1 cellular context compared by ENCODE assay signal in the genomic region with DNA sequence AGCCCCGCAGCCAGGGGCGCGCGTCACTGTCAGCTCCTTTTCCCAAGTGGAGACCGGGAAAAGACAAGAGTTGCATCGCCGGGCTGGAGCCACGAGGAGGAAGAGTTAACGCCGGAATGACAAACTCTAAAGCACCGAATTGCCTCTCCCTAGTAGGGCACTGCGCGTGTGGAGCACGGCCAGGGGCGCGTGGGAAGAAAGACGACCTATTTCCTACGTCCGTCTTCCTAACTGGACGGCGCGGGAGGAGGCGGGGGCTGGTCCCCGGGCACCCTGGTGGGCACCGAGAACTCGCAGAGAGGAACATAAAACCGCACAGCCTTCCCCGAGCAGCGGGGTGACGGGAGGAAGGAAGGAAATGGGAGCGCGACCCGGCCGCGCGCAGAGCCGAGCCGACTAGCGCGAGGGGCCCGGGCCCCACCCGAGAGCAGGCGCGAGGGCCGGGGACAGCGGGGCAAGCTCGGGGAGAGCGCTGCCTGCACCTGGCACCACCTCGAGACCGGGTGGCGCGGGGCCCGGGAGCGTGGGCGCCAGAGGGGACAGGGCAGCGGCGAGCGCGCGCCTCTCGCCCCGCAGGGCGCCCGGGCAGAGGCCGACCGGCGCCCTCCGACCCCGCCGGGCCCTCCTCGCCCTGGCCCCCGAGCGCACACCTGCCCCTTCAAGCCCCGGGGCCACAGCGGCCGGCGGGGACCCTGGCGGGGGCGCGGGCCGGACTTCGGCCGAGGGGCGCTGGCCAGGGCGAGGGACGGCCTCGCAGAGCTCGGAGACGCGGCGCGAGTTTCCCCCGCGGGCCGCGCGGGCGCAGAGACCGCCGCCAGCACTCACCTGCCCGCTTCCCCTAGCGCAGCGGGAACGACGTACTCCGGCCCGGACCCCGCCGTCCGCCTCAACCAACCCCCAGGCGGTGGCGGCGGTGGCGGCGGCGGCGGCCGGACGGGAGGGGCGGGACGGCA.
TF ChIP-seq lines count a peak whose summit lies in the region.

No MANE protein-coding gene starts in this region.

TF ChIP-seq in HEK293, 187 proteins besides CTCF, POLR2A, EP300 and RAD21 (continued from another document):
- TF ChIP-seq, protein P1, sequence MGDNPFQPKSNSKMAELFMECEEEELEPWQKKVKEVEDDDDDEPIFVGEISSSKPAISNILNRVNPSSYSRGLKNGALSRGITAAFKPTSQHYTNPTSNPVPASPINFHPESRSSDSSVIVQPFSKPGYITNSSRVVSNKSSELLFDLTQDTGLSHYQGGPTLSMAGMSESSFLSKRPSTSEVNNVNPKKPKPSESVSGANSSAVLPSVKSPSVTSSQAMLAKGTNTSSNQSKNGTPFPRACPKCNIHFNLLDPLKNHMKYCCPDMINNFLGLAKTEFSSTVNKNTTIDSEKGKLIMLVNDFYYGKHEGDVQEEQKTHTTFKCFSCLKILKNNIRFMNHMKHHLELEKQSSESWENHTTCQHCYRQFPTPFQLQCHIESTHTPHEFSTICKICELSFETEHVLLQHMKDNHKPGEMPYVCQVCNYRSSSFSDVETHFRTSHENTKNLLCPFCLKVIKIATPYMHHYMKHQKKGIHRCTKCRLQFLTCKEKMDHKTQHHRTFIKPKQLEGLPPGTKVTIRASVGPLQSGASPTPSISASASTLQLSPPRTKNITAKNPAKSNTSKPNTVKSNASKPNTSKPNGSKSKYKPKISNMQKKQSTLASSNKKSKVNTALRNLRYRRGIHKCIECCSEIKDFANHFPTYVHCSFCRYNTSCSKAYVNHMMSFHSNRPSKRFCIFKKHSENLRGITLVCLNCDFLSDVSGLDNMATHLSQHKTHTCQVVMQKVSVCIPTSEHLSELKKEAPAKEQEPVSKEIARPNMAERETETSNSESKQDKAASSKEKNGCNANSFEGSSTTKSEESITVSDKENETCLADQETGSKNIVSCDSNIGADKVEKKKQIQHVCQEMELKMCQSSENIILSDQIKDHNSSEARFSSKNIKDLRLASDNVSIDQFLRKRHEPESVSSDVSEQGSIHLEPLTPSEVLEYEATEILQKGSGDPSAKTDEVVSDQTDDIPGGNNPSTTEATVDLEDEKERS (tag by site-specific recombination; IDR thresholded peaks at IDR 0.05) = no peak
- TF ChIP-seq EGR2 (tag by site-specific recombination; IDR thresholded peaks at IDR 0.05; ENCODE audit: low read depth) (peak; percentile 88), ZNF335 (tag by site-specific recombination; conservative IDR thresholded peaks at IDR 0.05) (peak; percentile 70; the same call in 1 of the 2 replicates), GLIS2 (tag by site-specific recombination; IDR thresholded peaks at IDR 0.05) (peak; percentile 41; the same call in 1 of the 2 replicates), ZNF24 (tag by site-specific recombination; IDR thresholded peaks at IDR 0.05) (no peak), ZEB2 (tag by site-specific recombination; IDR thresholded peaks at IDR 0.05) (peak; percentile 59), ZBTB17 (tag by site-specific recombination; IDR thresholded peaks at IDR 0.05) (peak; percentile 76), ZBTB48 (tag by site-specific recombination; IDR thresholded peaks at IDR 0.05) (0 out of 2 replicates have a peak, but pooled peaks have one; percentile 14), ZNF366 (tag by site-specific recombination; conservative IDR thresholded peaks at IDR 0.05) (0 out of 2 replicates have a peak, but pooled peaks have one; percentile 23), IKZF3 (tag by site-specific recombination; IDR thresholded peaks at IDR 0.05) (peak; percentile 68), ZSCAN30 (tag by site-specific recombination; IDR thresholded peaks at IDR 0.05) (peak; percentile 31; the same call in 1 of the 2 replicates), ZNF785 (tag by site-specific recombination; IDR thresholded peaks at IDR 0.05) (no peak), ZXDB (tag by site-specific recombination; IDR thresholded peaks at IDR 0.05) (peak; percentile 68), SALL2 (tag by site-specific recombination; IDR thresholded peaks at IDR 0.05; ENCODE audit: borderline replicate concordance) (no peak), ZFHX2 (tag by site-specific recombination; conservative IDR thresholded peaks at IDR 0.05) (peak; percentile 94), ZIC2 (tag by site-specific recombination; IDR thresholded peaks at IDR 0.05) (peak; percentile 73), WT1 (tag by site-specific recombination; IDR thresholded peaks at IDR 0.05) (no peak), MZF1 (tag by site-specific recombination; IDR thresholded peaks at IDR 0.05; ENCODE audit: borderline replicate concordance) (no peak), SP2 (tag by site-specific recombination; IDR thresholded peaks at IDR 0.05) (peak; percentile 51), ZNF777 (tag by site-specific recombination; IDR thresholded peaks at IDR 0.05; ENCODE audit: borderline replicate concordance) (peak; percentile 54; the same call in 1 of the 2 replicates), ZNF311 (tag by site-specific recombination; IDR thresholded peaks at IDR 0.05; ENCODE audit: borderline replicate concordance) (no peak), ZFP41 (tag by site-specific recombination; IDR thresholded peaks at IDR 0.05; ENCODE audit: borderline replicate concordance) (no peak), ZNF416 (tag by site-specific recombination; IDR thresholded peaks at IDR 0.05) (no peak)
- TF ChIP-seq, protein P2, sequence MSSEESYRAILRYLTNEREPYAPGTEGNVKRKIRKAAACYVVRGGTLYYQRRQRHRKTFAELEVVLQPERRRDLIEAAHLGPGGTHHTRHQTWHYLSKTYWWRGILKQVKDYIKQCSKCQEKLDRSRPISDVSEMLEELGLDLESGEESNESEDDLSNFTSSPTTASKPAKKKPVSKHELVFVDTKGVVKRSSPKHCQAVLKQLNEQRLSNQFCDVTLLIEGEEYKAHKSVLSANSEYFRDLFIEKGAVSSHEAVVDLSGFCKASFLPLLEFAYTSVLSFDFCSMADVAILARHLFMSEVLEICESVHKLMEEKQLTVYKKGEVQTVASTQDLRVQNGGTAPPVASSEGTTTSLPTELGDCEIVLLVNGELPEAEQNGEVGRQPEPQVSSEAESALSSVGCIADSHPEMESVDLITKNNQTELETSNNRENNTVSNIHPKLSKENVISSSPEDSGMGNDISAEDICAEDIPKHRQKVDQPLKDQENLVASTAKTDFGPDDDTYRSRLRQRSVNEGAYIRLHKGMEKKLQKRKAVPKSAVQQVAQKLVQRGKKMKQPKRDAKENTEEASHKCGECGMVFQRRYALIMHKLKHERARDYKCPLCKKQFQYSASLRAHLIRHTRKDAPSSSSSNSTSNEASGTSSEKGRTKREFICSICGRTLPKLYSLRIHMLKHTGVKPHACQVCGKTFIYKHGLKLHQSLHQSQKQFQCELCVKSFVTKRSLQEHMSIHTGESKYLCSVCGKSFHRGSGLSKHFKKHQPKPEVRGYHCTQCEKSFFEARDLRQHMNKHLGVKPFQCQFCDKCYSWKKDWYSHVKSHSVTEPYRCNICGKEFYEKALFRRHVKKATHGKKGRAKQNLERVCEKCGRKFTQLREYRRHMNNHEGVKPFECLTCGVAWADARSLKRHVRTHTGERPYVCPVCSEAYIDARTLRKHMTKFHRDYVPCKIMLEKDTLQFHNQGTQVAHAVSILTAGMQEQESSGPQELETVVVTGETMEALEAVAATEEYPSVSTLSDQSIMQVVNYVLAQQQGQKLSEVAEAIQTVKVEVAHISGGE (tag by site-specific recombination; conservative IDR thresholded peaks at IDR 0.05; ENCODE audit: low read depth) = peak; percentile 55; the same call in 1 of the 2 replicates
- TF ChIP-seq, protein P3, sequence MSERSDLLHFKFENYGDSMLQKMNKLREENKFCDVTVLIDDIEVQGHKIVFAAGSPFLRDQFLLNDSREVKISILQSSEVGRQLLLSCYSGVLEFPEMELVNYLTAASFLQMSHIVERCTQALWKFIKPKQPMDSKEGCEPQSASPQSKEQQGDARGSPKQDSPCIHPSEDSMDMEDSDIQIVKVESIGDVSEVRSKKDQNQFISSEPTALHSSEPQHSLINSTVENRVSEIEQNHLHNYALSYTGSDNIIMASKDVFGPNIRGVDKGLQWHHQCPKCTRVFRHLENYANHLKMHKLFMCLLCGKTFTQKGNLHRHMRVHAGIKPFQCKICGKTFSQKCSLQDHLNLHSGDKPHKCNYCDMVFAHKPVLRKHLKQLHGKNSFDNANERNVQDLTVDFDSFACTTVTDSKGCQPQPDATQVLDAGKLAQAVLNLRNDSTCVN (tag by site-specific recombination; optimal IDR thresholded peaks at IDR 0.05) = peak; percentile 95
- TF ChIP-seq, protein P4, sequence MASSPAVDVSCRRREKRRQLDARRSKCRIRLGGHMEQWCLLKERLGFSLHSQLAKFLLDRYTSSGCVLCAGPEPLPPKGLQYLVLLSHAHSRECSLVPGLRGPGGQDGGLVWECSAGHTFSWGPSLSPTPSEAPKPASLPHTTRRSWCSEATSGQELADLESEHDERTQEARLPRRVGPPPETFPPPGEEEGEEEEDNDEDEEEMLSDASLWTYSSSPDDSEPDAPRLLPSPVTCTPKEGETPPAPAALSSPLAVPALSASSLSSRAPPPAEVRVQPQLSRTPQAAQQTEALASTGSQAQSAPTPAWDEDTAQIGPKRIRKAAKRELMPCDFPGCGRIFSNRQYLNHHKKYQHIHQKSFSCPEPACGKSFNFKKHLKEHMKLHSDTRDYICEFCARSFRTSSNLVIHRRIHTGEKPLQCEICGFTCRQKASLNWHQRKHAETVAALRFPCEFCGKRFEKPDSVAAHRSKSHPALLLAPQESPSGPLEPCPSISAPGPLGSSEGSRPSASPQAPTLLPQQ (tag by site-specific recombination; IDR thresholded peaks at IDR 0.05) = 0 out of 2 replicates have a peak, but pooled peaks have one; percentile 57
- TF ChIP-seq, protein P5, sequence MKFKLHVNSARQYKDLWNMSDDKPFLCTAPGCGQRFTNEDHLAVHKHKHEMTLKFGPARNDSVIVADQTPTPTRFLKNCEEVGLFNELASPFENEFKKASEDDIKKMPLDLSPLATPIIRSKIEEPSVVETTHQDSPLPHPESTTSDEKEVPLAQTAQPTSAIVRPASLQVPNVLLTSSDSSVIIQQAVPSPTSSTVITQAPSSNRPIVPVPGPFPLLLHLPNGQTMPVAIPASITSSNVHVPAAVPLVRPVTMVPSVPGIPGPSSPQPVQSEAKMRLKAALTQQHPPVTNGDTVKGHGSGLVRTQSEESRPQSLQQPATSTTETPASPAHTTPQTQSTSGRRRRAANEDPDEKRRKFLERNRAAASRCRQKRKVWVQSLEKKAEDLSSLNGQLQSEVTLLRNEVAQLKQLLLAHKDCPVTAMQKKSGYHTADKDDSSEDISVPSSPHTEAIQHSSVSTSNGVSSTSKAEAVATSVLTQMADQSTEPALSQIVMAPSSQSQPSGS (tag by site-specific recombination; IDR thresholded peaks at IDR 0.05; ENCODE audit: low read depth) = no peak
- TF ChIP-seq, protein P6, sequence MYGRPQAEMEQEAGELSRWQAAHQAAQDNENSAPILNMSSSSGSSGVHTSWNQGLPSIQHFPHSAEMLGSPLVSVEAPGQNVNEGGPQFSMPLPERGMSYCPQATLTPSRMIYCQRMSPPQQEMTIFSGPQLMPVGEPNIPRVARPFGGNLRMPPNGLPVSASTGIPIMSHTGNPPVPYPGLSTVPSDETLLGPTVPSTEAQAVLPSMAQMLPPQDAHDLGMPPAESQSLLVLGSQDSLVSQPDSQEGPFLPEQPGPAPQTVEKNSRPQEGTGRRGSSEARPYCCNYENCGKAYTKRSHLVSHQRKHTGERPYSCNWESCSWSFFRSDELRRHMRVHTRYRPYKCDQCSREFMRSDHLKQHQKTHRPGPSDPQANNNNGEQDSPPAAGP (tag by site-specific recombination; IDR thresholded peaks at IDR 0.05) = 0 out of 2 replicates have a peak, but pooled peaks have one; percentile 50
- TF ChIP-seq, protein P7, sequence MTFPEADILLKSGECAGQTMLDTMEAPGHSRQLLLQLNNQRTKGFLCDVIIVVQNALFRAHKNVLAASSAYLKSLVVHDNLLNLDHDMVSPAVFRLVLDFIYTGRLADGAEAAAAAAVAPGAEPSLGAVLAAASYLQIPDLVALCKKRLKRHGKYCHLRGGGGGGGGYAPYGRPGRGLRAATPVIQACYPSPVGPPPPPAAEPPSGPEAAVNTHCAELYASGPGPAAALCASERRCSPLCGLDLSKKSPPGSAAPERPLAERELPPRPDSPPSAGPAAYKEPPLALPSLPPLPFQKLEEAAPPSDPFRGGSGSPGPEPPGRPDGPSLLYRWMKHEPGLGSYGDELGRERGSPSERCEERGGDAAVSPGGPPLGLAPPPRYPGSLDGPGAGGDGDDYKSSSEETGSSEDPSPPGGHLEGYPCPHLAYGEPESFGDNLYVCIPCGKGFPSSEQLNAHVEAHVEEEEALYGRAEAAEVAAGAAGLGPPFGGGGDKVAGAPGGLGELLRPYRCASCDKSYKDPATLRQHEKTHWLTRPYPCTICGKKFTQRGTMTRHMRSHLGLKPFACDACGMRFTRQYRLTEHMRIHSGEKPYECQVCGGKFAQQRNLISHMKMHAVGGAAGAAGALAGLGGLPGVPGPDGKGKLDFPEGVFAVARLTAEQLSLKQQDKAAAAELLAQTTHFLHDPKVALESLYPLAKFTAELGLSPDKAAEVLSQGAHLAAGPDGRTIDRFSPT (tag by site-specific recombination; IDR thresholded peaks at IDR 0.05) = peak; percentile 78
